11 cellular contexts compared by ENCODE assay signal in genomic region chr13:77415253-77416127, GRCh38.
A peak's percentile ranks its signal among the peaks of the same experiment; 100 is the strongest.
DNase-seq lines count a peak whose midpoint lies in the region; ATAC-seq and TF ChIP-seq lines count a peak whose summit lies in the region.
"Had no signal": no experiment of that assay in that cellular context is flagged by ENCODE, and none has a peak within 500 bp of the region (broad histone marks: within the 10 kb centered on the region; RNA-seq: fewer than 3 reads in every experiment).

No MANE protein-coding gene starts in this region.

- H3K4me3 Mint-ChIP-seq in activated CD4-positive, alpha-beta T cell treated with anti-CD3 and anti-CD28 coated beads for 36 hours: no peak overlapping the region

- TF ChIP-seq EP300 in suprapubic skin (IDR thresholded peaks at IDR 0.05): no peak

- H3K27ac ChIP-seq in suprapubic skin: peak overlapping the region; percentile 51

- WGBS in suprapubic skin: 89% methylated on average over 1 of the region's 1 CpG

- H3K4me1 Mint-ChIP-seq in activated CD4-positive, alpha-beta T cell treated with anti-CD3 and anti-CD28 coated beads for 36 hours: peaks cover 10% of the 10 kb centered on the region

- H3K36me3 Mint-ChIP-seq in activated CD4-positive, alpha-beta T cell treated with anti-CD3 and anti-CD28 coated beads for 36 hours (ENCODE audit: low read depth): no peaks in the 10 kb centered on the region

- no peaks in the 10 kb centered on the region for H3K9me3 Mint-ChIP-seq in activated CD4-positive, alpha-beta T cell treated with anti-CD3 and anti-CD28 coated beads for 36 hours (ENCODE audit: low read depth)

- TF ChIP-seq POLR2A in NB4 (IDR thresholded peaks at IDR 0.05; ENCODE audit: extremely low read depth, insufficient read length): no peak
- no peak for TF ChIP-seq POLR2A in suprapubic skin (IDR thresholded peaks at IDR 0.05)

- no peaks in the 10 kb centered on the region for H3K9me3 ChIP-seq in suprapubic skin

- TF ChIP-seq CTCF in NB4 (IDR thresholded peaks at IDR 0.05; ENCODE audit: low read depth, low read length) (no peak), suprapubic skin (IDR thresholded peaks at IDR 0.05) (no peak)

- peaks cover 12% of the 10 kb centered on the region for H3K4me1 ChIP-seq in suprapubic skin

- POLR2A ChIA-PET in activated CD4-positive, alpha-beta T cell treated with anti-CD3 and anti-CD28 coated beads for 36 hours (lab: Charles Lee): no interaction called here

- no peaks in the 10 kb centered on the region for H3K27me3 Mint-ChIP-seq in activated CD4-positive, alpha-beta T cell treated with anti-CD3 and anti-CD28 coated beads for 36 hours

- peak; percentile 39 for ATAC-seq in activated CD4-positive, alpha-beta T cell treated with anti-CD3 and anti-CD28 coated beads for 36 hours
- ATAC-seq in HG02678 (IDR thresholded peaks at IDR 0.05; ENCODE audit: unreplicated experiment): peak; percentile 81
- no peak for ATAC-seq in HG03196 (IDR thresholded peaks at IDR 0.05; ENCODE audit: unreplicated experiment)

- no peaks in the 10 kb centered on the region for H3K36me3 ChIP-seq in suprapubic skin

- H3K27ac Mint-ChIP-seq in activated CD4-positive, alpha-beta T cell treated with anti-CD3 and anti-CD28 coated beads for 36 hours: peak overlapping the region; percentile 47

- no peak for DNase-seq in activated CD4-positive, alpha-beta T cell treated with anti-CD3 and anti-CD28 coated beads for 36 hours
- DNase-seq in activated CD4-positive, alpha-beta T cell treated with anti-CD3 and anti-CD28 coated beads, Interleukin-2, amount 50 U/mL, for 48 hours: no peak
- DNase-seq in NB4 (ENCODE audit: low read depth) (peak; percentile 21), suprapubic skin (ENCODE audit: low spot score in 2 of 2) (no peak), NCI-H345 (lab: John Stamatoyannopoulos, UW) (no peak)
- no peak for DNase-seq in stimulated activated naive CD4-positive, alpha-beta T cell treated with Interleukin-2 at 50 U/mL for 16 hours (lab: John Stamatoyannopoulos, UW)
- DNase-seq: activated T-cell treated with anti-CD3 and anti-CD28 coated beads for 4 hours, occipital lobe, SIG-M5 had no signal

- H3K4me3 ChIP-seq in NB4 (ENCODE audit: low read depth, low read length): no peak overlapping the region
- H3K4me3 ChIP-seq in suprapubic skin: no peak overlapping the region

- H3K27me3 ChIP-seq in suprapubic skin: no peaks in the 10 kb centered on the region

- intact Hi-C loops in activated CD4-positive, alpha-beta T cell treated with anti-CD3 and anti-CD28 coated beads for 36 hours (cut with DNase I, micrococcal nuclease): no loop called here

- CTCF ChIA-PET in activated CD4-positive, alpha-beta T cell treated with anti-CD3 and anti-CD28 coated beads for 36 hours (lab: Charles Lee): interaction anchor here (0.7 to 1.6 kb wide), 5 partner anchors 10 to 517 kb away, joined by 3 to 4 read pairs (median 3); no protein-coding TSS in a partner anchor
